In genomic region chr4:10082459-10083272, GRCh38 we compare ENCODE assay signal across 14 cellular contexts. TPM values are rescaled to one million over a fixed set of nuclear protein-coding genes. Genes with fewer than 3 reads are reported as not detected.
DNase-seq lines count a peak whose midpoint lies in the region; ATAC-seq and TF ChIP-seq lines count a peak whose summit lies in the region.
"Had no signal": no experiment of that assay in that cellular context is flagged by ENCODE, and none has a peak within 500 bp of the region (broad histone marks: within the 10 kb centered on the region; RNA-seq: fewer than 3 reads in every experiment).

No MANE protein-coding gene starts in this region.

- peak overlapping the region; percentile 11 for H3K27ac Mint-ChIP-seq in activated naive CD8-positive, alpha-beta T cell
- H3K27ac Mint-ChIP-seq in activated naive CD8-positive, alpha-beta T cell treated with anti-CD3 and anti-CD28 coated beads, Interleukin-2, amount 50 U/mL, for 24 hours: no peak overlapping the region
- H3K27ac Mint-ChIP-seq in activated naive CD8-positive, alpha-beta T cell treated with anti-CD3 and anti-CD28 coated beads for 36 hours: peak overlapping the region; percentile 34

- no peak overlapping the region for H3K4me3 ChIP-seq in mucosa of descending colon
- H3K4me3 ChIP-seq: ascending aorta had no signal

- H3K36me3 Mint-ChIP-seq in activated naive CD8-positive, alpha-beta T cell: no peaks in the 10 kb centered on the region
- peaks cover 47% of the 10 kb centered on the region for H3K36me3 Mint-ChIP-seq in activated naive CD8-positive, alpha-beta T cell treated with anti-CD3 and anti-CD28 coated beads, Interleukin-2, amount 50 U/mL, for 24 hours (ENCODE audit: low read depth)
- H3K36me3 Mint-ChIP-seq in activated naive CD8-positive, alpha-beta T cell treated with anti-CD3 and anti-CD28 coated beads for 36 hours: peaks cover 17% of the 10 kb centered on the region

- DNase-seq in activated naive CD8-positive, alpha-beta T cell treated with anti-CD3 and anti-CD28 coated beads, Interleukin-2, amount 50 U/mL, for 24 hours: no peak
- DNase-seq in activated naive CD8-positive, alpha-beta T cell treated with anti-CD3 and anti-CD28 coated beads for 36 hours: no peak
- DNase-seq in mucosa of descending colon: peak in 2 of 3 donors; percentile 22 to 42
- no peak for DNase-seq in NCI-H1048 (lab: John Stamatoyannopoulos, UW)
- DNase-seq: DND-41, KBM-7, mesenchymal stem cell, NCI-H1436, NCI-H510A had no signal

- no peak for TF ChIP-seq CTCF in mucosa of descending colon (IDR thresholded peaks at IDR 0.05)

- H3K9me3 Mint-ChIP-seq in activated naive CD8-positive, alpha-beta T cell (ENCODE audit: low read depth): no peaks in the 10 kb centered on the region
- H3K9me3 Mint-ChIP-seq in activated naive CD8-positive, alpha-beta T cell treated with anti-CD3 and anti-CD28 coated beads, Interleukin-2, amount 50 U/mL, for 24 hours: no peaks in the 10 kb centered on the region
- H3K9me3 Mint-ChIP-seq in activated naive CD8-positive, alpha-beta T cell treated with anti-CD3 and anti-CD28 coated beads for 36 hours: no peaks in the 10 kb centered on the region

- no peaks in the 10 kb centered on the region for H3K4me1 Mint-ChIP-seq in activated naive CD8-positive, alpha-beta T cell (ENCODE audit: low read depth)
- no peaks in the 10 kb centered on the region for H3K4me1 Mint-ChIP-seq in activated naive CD8-positive, alpha-beta T cell treated with anti-CD3 and anti-CD28 coated beads, Interleukin-2, amount 50 U/mL, for 24 hours
- H3K4me1 Mint-ChIP-seq in activated naive CD8-positive, alpha-beta T cell treated with anti-CD3 and anti-CD28 coated beads for 36 hours: no peaks in the 10 kb centered on the region

- peak overlapping the region; percentile 41 for H3K27ac ChIP-seq in temporal lobe (ENCODE audit: low read depth, low read length)
- H3K27ac ChIP-seq: ascending aorta had no signal

- H3K27me3 Mint-ChIP-seq in activated naive CD8-positive, alpha-beta T cell: no peaks in the 10 kb centered on the region
- no peaks in the 10 kb centered on the region for H3K27me3 Mint-ChIP-seq in activated naive CD8-positive, alpha-beta T cell treated with anti-CD3 and anti-CD28 coated beads, Interleukin-2, amount 50 U/mL, for 24 hours
- H3K27me3 Mint-ChIP-seq in activated naive CD8-positive, alpha-beta T cell treated with anti-CD3 and anti-CD28 coated beads for 36 hours: no peaks in the 10 kb centered on the region

- H3K9me3 ChIP-seq in mucosa of descending colon: no peaks in the 10 kb centered on the region
- H3K9me3 ChIP-seq: ascending aorta had no signal

- ATAC-seq in activated naive CD8-positive, alpha-beta T cell treated with anti-CD3 and anti-CD28 coated beads, Interleukin-2, amount 50 U/mL, for 24 hours: no peak
- ATAC-seq in mucosa of descending colon (no peak), HG02642 (IDR thresholded peaks at IDR 0.05; ENCODE audit: poor library complexity, unreplicated experiment) (no peak), GM21381 (IDR thresholded peaks at IDR 0.05; ENCODE audit: unreplicated experiment) (no peak)

- peaks cover 40% of the 10 kb centered on the region for H3K36me3 ChIP-seq in mucosa of descending colon (ENCODE audit: low read depth)

- H3K4me3 Mint-ChIP-seq in activated naive CD8-positive, alpha-beta T cell: no peak overlapping the region
- H3K4me3 Mint-ChIP-seq in activated naive CD8-positive, alpha-beta T cell treated with anti-CD3 and anti-CD28 coated beads, Interleukin-2, amount 50 U/mL, for 24 hours: no peak overlapping the region
- no peak overlapping the region for H3K4me3 Mint-ChIP-seq in activated naive CD8-positive, alpha-beta T cell treated with anti-CD3 and anti-CD28 coated beads for 36 hours

- no peaks in the 10 kb centered on the region for H3K4me1 ChIP-seq in mucosa of descending colon (ENCODE audit: low read depth)

- intact Hi-C loops in mucosa of descending colon (cut with DNase I, micrococcal nuclease): no loop called here

RNA-seq across cellular contexts. Expression of gene WDR1, which starts 33.9 kb away (rescaled TPM):
- total RNA-seq in activated naive CD8-positive, alpha-beta T cell treated with anti-CD3 and anti-CD28 coated beads for 36 hours: 100 to 1,000 TPM; 372 to 385 TPM
- 100 to 1,000 TPM; 366 to 467 (median 380) TPM for total RNA-seq in mucosa of descending colon
- 59.7 TPM for total RNA-seq in temporal lobe

Comparison
In these comparisons a context has a peak if more than half of its experiments do, and no peak if none do; other contexts are left out.
1. DNase-seq: peak in mucosa of descending colon (2 of 3); none in activated naive CD8-positive, alpha-beta T cell treated with anti-CD3 and anti-CD28 coated beads, Interleukin-2, amount 50 U/mL, for 24 hours (single experiment), activated naive CD8-positive, alpha-beta T cell treated with anti-CD3 and anti-CD28 coated beads for 36 hours (single experiment) and NCI-H1048 (single experiment).